12 cellular contexts compared by ENCODE assay signal in the genomic region with DNA sequence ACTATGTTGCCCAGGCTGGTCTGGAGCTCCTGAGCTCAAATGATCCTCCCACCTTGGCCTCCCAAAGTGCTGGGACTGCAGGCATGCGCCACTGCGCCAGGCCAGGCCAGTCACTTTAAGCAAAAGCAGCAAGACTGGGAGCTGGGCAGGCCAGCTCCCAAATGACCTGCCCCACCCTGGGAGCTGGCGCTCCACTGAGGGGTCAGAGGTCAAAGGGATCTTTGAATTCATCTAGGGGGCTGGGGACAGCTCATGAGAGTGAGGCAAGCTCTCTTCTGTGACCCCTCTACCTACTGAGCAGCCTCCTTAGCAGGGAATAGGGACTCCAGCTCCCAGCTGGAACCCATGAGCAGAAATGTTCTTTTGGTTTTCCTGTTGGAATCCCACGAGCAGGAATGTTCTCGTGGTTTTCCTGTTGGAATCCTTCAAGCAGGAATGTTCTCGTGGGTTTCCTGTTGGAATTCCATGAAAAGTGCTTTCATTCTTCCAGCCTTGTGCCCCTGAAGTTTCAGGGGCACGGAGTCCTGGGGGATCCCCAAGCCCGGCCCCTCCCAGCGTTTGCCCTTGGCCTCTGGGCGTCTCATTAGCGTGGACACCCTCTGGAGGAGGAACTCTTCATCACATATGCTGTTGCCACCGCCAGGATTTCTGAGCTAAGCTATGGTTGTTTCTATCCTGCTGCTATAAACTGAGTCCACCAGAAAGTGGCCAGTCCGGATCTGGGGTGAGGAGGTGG.
A peak's percentile ranks its signal among the peaks of the same experiment; 100 is the strongest.
DNase-seq lines count a peak whose midpoint lies in the region; ATAC-seq, FAIRE-seq and TF ChIP-seq lines count a peak whose summit lies in the region.
"Had no signal": no experiment of that assay in that cellular context is flagged by ENCODE, and none has a peak within 500 bp of the region (broad histone marks: within the 10 kb centered on the region; RNA-seq: fewer than 3 reads in every experiment).

No MANE protein-coding gene starts in this region.

- peak overlapping the region; percentile 0; the same call in 1 of the 2 replicates for H3K9ac ChIP-seq in SK-N-SH
- no peak overlapping the region for H3K9ac ChIP-seq in endothelial cell of umbilical vein (replicated peaks; ENCODE audit: extremely low read depth, insufficient read depth, low read length)

- no peaks in the 10 kb centered on the region for H3K9me2 ChIP-seq in SK-N-SH

- TF ChIP-seq EP300 in SK-N-SH (IDR thresholded peaks at IDR 0.05; ENCODE audit: borderline replicate concordance in 1 of 2, low read depth in 1 of 2, low read length in 1 of 2) (peak in 1 of 2 experiments; percentile 37; a peak in 1 of 4 replicates), upper lobe of left lung (IDR thresholded peaks at IDR 0.05) (peak in 1 of 4 donors; percentile 34)

- H4K20me1 ChIP-seq in SK-N-SH (ENCODE audit: insufficient read depth) (no peaks in the 10 kb centered on the region), endothelial cell of umbilical vein (replicated peaks; ENCODE audit: control insufficient read depth, extremely low read depth, insufficient read depth, low read length) (no peaks in the 10 kb centered on the region)

- H3K4me2 ChIP-seq in SK-N-SH (peak overlapping the region; percentile 31), endothelial cell of umbilical vein (ENCODE audit: insufficient read depth, low read length) (peak overlapping the region; percentile 5)

- POLR2A ChIA-PET in SK-N-SH (lab: Yijun Ruan, JAX), result interaction anchor here (1.2 kb wide), 1 partner anchor 48 kb away, joined by 3 read pairs; no protein-coding TSS in a partner anchor
- POLR2A ChIA-PET in endothelial cell of umbilical vein (lab: Charles Lee), result interaction anchor here (0.9 to 1.3 kb wide), 2 partner anchors 268 to 272 kb away, joined by 3 read pairs; no protein-coding TSS in a partner anchor

- no TSS peak for BruUV-seq in endothelial cell of umbilical vein (replicated peaks; lab: Mats Ljungman, UMichigan)

- peaks cover 9% of the 10 kb centered on the region for H3F3A ChIP-seq in SK-N-SH (replicated peaks; ENCODE audit: insufficient read depth)

- DNase-seq in SK-N-SH (no peak), endothelial cell of umbilical vein (ENCODE audit: low read depth, low spot score) (no peak), upper lobe of left lung (no peak), NCI-H2081 (lab: John Stamatoyannopoulos, UW) (no peak), SJCRH30 (no peak)
- DNase-seq: NCI-H446; stimulated activated CD8-positive, alpha-beta memory T cell treated with anti-CD3 and anti-CD28 coated beads, Interleukin-4, amount 100 ng/mL, for 48 hours had no signal

- CTCF ChIA-PET in SK-N-SH (lab: Yijun Ruan, JAX) (interaction anchor here (0.9 to 2.8 kb wide), 5 partner anchors 17 to 531 kb away, joined by 3 to 15 read pairs (median 5); no protein-coding TSS in a partner anchor), endothelial cell of umbilical vein (lab: Charles Lee) (interaction anchor here (0.6 to 1.9 kb wide), 5 partner anchors 13 to 530 kb away, joined by 3 to 8 read pairs (median 4); no protein-coding TSS in a partner anchor)

- no peak overlapping the region for H3K4me3 ChIP-seq in SK-N-SH (ENCODE audit: low read depth in 2 of 2, low read length in 1 of 2)
- H3K4me3 ChIP-seq in endothelial cell of umbilical vein (replicated peaks in 1 of 3; ENCODE audit: insufficient read depth in 1 of 3, low read depth in 1 of 3, low read length in 3 of 3), result no peak overlapping the region
- H3K4me3 ChIP-seq in mesodermal cell (ENCODE audit: extremely low read depth, insufficient read depth, low read length, poor library complexity, severe bottlenecking), result no peak overlapping the region
- no peak overlapping the region for H3K4me3 ChIP-seq in upper lobe of left lung
- no peak overlapping the region for H3K4me3 ChIP-seq in SJCRH30
- H3K4me3 ChIP-seq: SJSA1 had no signal

- H3K79me2 ChIP-seq in SK-N-SH (ENCODE audit: insufficient read depth) (no peaks in the 10 kb centered on the region), endothelial cell of umbilical vein (ENCODE audit: control insufficient read depth, insufficient read depth, low read length) (no peaks in the 10 kb centered on the region)

- H3K4me1 ChIP-seq in SK-N-SH (ENCODE audit: control insufficient read depth in 1 of 2, insufficient read depth in 2 of 2, low read depth in 1 of 2, low read length in 1 of 2) (peaks cover 0 to 21% of the 10 kb centered on the region in 2 experiments; a peak in 2 of 4 replicates), endothelial cell of umbilical vein (ENCODE audit: control insufficient read depth, extremely low read depth, insufficient read depth, low read length) (peaks cover 30% of the 10 kb centered on the region), mesodermal cell (ENCODE audit: control insufficient read depth, insufficient read depth, low read length, poor library complexity, severe bottlenecking) (peaks cover 47% of the 10 kb centered on the region), upper lobe of left lung (peaks cover 22 to 43% (median 39%) of the 10 kb centered on the region in 4 donors), SJCRH30 (peaks cover 6% of the 10 kb centered on the region; the same call in 1 of the 2 replicates)

- H2AFZ ChIP-seq in SK-N-SH (ENCODE audit: low read depth), result peak overlapping the region; percentile 9; the same call in 1 of the 2 replicates
- H2AFZ ChIP-seq in endothelial cell of umbilical vein (ENCODE audit: low read depth, low read length), result peak overlapping the region; percentile 2

- TF ChIP-seq POLR2A in endothelial cell of umbilical vein (IDR thresholded peaks at IDR 0.05; ENCODE audit: low read depth, low read length), result no peak
- no peak for TF ChIP-seq POLR2A in upper lobe of left lung (IDR thresholded peaks at IDR 0.05)

- H3K36me3 ChIP-seq in SK-N-SH (replicated peaks in 1 of 2; ENCODE audit: control insufficient read depth in 1 of 2, insufficient read depth in 2 of 2, low read length in 1 of 2) (no peaks in the 10 kb centered on the region), endothelial cell of umbilical vein (ENCODE audit: control insufficient read depth in 2 of 2, extremely low read depth in 1 of 2, insufficient read depth in 2 of 2, low read length in 2 of 2) (no peaks in the 10 kb centered on the region), mesodermal cell (ENCODE audit: control insufficient read depth, insufficient read depth, low read length) (no peaks in the 10 kb centered on the region), upper lobe of left lung (no peaks in the 10 kb centered on the region), SJCRH30 (no peaks in the 10 kb centered on the region)
- H3K36me3 ChIP-seq: SJSA1 had no signal

- ATAC-seq in SK-N-SH treated with all-trans-retinoic acid at 6 μM for 48 hours, result no peak
- ATAC-seq in upper lobe of left lung (ENCODE audit: low FRiP score in 2 of 2), result no peak
- no peak for ATAC-seq in HG03521 (IDR thresholded peaks at IDR 0.05; ENCODE audit: unreplicated experiment)

- 78% methylated on average over 11 of the region's 13 CpGs for WGBS in SK-N-SH (ENCODE audit: low lambda C conversion rate)
- 77 to 88% methylated on average over 11 to 12 of the region's 13 CpGs for WGBS in mesodermal cell (ENCODE audit: insufficient coverage in 2 of 2), 2 experiments
- 64 to 71% methylated on average over 11 to 12 of the region's 13 CpGs for WGBS in upper lobe of left lung, 2 donors

- H3K9me3 ChIP-seq in SK-N-SH (no peaks in the 10 kb centered on the region), endothelial cell of umbilical vein (replicated peaks; ENCODE audit: control insufficient read depth, insufficient read depth, low read length) (no peaks in the 10 kb centered on the region), mesodermal cell (ENCODE audit: control insufficient read depth, low read length) (no peaks in the 10 kb centered on the region), upper lobe of left lung (no peaks in the 10 kb centered on the region), SJCRH30 (replicated peaks) (no peaks in the 10 kb centered on the region)
- H3K9me3 ChIP-seq: SJSA1 had no signal

- no peaks in the 10 kb centered on the region for H3K9me1 ChIP-seq in endothelial cell of umbilical vein (replicated peaks; ENCODE audit: control insufficient read depth, extremely low read depth, insufficient read depth, low read length)

- H3K27ac ChIP-seq in SK-N-SH (ENCODE audit: low read depth in 2 of 2, low read length in 1 of 2), result peak overlapping the region in 1 of 2 experiments; percentile 64; a peak in 2 of 4 replicates
- H3K27ac ChIP-seq in endothelial cell of umbilical vein (ENCODE audit: insufficient read depth, low read depth, low read length), result peak overlapping the region; percentile 65
- H3K27ac ChIP-seq in mesodermal cell (ENCODE audit: low read depth, low read length, severe bottlenecking), result peak overlapping the region; percentile 86
- peak overlapping the region; percentile 15 to 52 (median 22) for H3K27ac ChIP-seq in upper lobe of left lung
- H3K27ac ChIP-seq in SJCRH30, result no peak overlapping the region
- H3K27ac ChIP-seq: 22Rv1, SJSA1 had no signal

- dilution Hi-C loops in endothelial cell of umbilical vein (cut with MboI; ENCODE audit: extremely low pct_ligation_motif_present, low sequenced_read_pairs), result no loop called here

- no peak for TF ChIP-seq CTCF in SK-N-SH (IDR thresholded peaks at IDR 0.05)
- TF ChIP-seq CTCF in endothelial cell of umbilical vein (IDR thresholded peaks at IDR 0.05; ENCODE audit: extremely low read depth in 1 of 2, insufficient read depth in 1 of 2, low read depth in 1 of 2, low read length in 2 of 2), result no peak
- no peak for TF ChIP-seq CTCF in upper lobe of left lung (IDR thresholded peaks at IDR 0.05)

- intact Hi-C loops in endothelial cell of umbilical vein (cut with micrococcal nuclease), result loop anchor here (5.0 kb wide), 1 partner anchor 88 kb away; no protein-coding TSS in a partner anchor

- no peak for TF ChIP-seq RAD21 in SK-N-SH (IDR thresholded peaks at IDR 0.05; ENCODE audit: low read length)

- no peaks in the 10 kb centered on the region for H3K27me3 ChIP-seq in SK-N-SH (ENCODE audit: insufficient read depth)
- H3K27me3 ChIP-seq in endothelial cell of umbilical vein (ENCODE audit: control insufficient read depth in 2 of 2, insufficient read depth in 2 of 2, low read length in 2 of 2), result no peaks in the 10 kb centered on the region
- H3K27me3 ChIP-seq in upper lobe of left lung, result no peaks in the 10 kb centered on the region
- H3K27me3 ChIP-seq in SJCRH30, result no peaks in the 10 kb centered on the region
- H3K27me3 ChIP-seq: SJSA1 had no signal

- peak; percentile 69 for FAIRE-seq in endothelial cell of umbilical vein (lab: Jason Lieb, UNC)

TF ChIP-seq in SK-N-SH treated with all-trans-retinoic acid at 6 μM for 48 hours, 23 proteins besides CTCF, POLR2A, EP300 and RAD21:
- no peak for TF ChIP-seq CSDC2 (CRISPR knock-in tag; IDR thresholded peaks at IDR 0.05)

TF ChIP-seq in endothelial cell of umbilical vein, 7 proteins besides CTCF, POLR2A, EP300 and RAD21 (continues in another document):
- TF ChIP-seq JUN (IDR thresholded peaks at IDR 0.05; ENCODE audit: borderline replicate concordance, insufficient read depth, insufficient read length, low read depth), result no peak
- TF ChIP-seq, protein P1, sequence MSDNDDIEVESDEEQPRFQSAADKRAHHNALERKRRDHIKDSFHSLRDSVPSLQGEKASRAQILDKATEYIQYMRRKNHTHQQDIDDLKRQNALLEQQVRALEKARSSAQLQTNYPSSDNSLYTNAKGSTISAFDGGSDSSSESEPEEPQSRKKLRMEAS (IDR thresholded peaks at IDR 0.05; ENCODE audit: insufficient read depth, insufficient read length), result no peak
- peak; percentile 60 for TF ChIP-seq POLR2AphosphoS5 (IDR thresholded peaks at IDR 0.05; ENCODE audit: insufficient read depth, low read depth, low read length)
